Comparison of ENCODE assay signal across 8 cellular contexts in genomic region chr21:41879190-41879998, GRCh38. TPM values are rescaled to one million over a fixed set of nuclear protein-coding genes. Genes with fewer than 3 reads are reported as not detected.
DNase-seq lines count a peak whose midpoint lies in the region; ATAC-seq and TF ChIP-seq lines count a peak whose summit lies in the region.

Gene PRDM15, minus strand, starts transcription at chr21:41879344. Its CDS starts 18,981 bp downstream, at chr21:41860363.

- no peak for TF ChIP-seq CTCF in MM.1S (IDR thresholded peaks at IDR 0.05; ENCODE audit: low read length)
- no peak for TF ChIP-seq CTCF in progenitor cell of endocrine pancreas (IDR thresholded peaks at IDR 0.05; ENCODE audit: unreplicated experiment)
- TF ChIP-seq CTCF in upper lobe of right lung (IDR thresholded peaks at IDR 0.05): no peak

- H4K20me1 ChIP-seq in MM.1S (ENCODE audit: insufficient read depth, low read length): no peaks in the 10 kb centered on the region

- no peaks in the 10 kb centered on the region for H3K27me3 ChIP-seq in HAP-1 (ENCODE audit: low read depth)
- no peaks in the 10 kb centered on the region for H3K27me3 ChIP-seq in MM.1S (replicated peaks; ENCODE audit: insufficient read depth, low read length)
- H3K27me3 ChIP-seq in adipocyte (replicated peaks; ENCODE audit: control insufficient read depth, insufficient read depth, low read length): no peaks in the 10 kb centered on the region
- no peaks in the 10 kb centered on the region for H3K27me3 ChIP-seq in upper lobe of right lung

- H3K27ac ChIP-seq in MM.1S (ENCODE audit: low read length): peak within 1 kb of the TSS; percentile 57
- H3K27ac ChIP-seq in upper lobe of right lung: peak within 1 kb of the TSS; percentile 82

- peaks cover 4% of the 10 kb centered on the region; the same call in 1 of the 2 replicates for H3F3A ChIP-seq in MM.1S (ENCODE audit: insufficient read depth, low read length)

- H3K27me3 Mint-ChIP-seq in progenitor cell of endocrine pancreas: no peaks in the 10 kb centered on the region

- peaks cover 6% of the 10 kb centered on the region for H3K4me1 Mint-ChIP-seq in progenitor cell of endocrine pancreas (ENCODE audit: low read depth)

- intact Hi-C loops in left cardiac atrium (cut with DNase I): no loop called here
- intact Hi-C loops in upper lobe of right lung (cut with DNase I): no loop called here

- ATAC-seq in left cardiac atrium (peak; percentile 61 to 69), upper lobe of right lung (peak; percentile 67)

- peak within 1 kb of the TSS; percentile 69 for H3K4me3 ChIP-seq in HAP-1
- peak within 1 kb of the TSS; percentile 86 for H3K4me3 ChIP-seq in MM.1S (ENCODE audit: low read length)
- peak within 1 kb of the TSS; percentile 90 for H3K4me3 ChIP-seq in adipocyte (ENCODE audit: low read length)
- peak within 1 kb of the TSS; percentile 85 for H3K4me3 ChIP-seq in upper lobe of right lung

- no peaks in the 10 kb centered on the region for H3K9me2 ChIP-seq in MM.1S (replicated peaks; ENCODE audit: insufficient read depth, low read length)

- peak within 1 kb of the TSS; percentile 92 for H3K4me2 ChIP-seq in MM.1S (ENCODE audit: low read depth, low read length)

- H3K4me1 ChIP-seq in HAP-1 (peaks cover 9% of the 10 kb centered on the region), MM.1S (ENCODE audit: low read length) (peaks cover 4% of the 10 kb centered on the region), adipocyte (ENCODE audit: control insufficient read depth, insufficient read depth, low read length) (peaks cover 20% of the 10 kb centered on the region), upper lobe of right lung (peaks cover 14% of the 10 kb centered on the region)

- peaks cover 41% of the 10 kb centered on the region for H3K79me2 ChIP-seq in MM.1S (ENCODE audit: low read length)

- no peaks in the 10 kb centered on the region for H3K9me3 ChIP-seq in HAP-1
- no peaks in the 10 kb centered on the region for H3K9me3 ChIP-seq in MM.1S (replicated peaks; ENCODE audit: insufficient read depth, low read length)
- no peaks in the 10 kb centered on the region for H3K9me3 ChIP-seq in adipocyte (ENCODE audit: control insufficient read depth, low read length)
- no peaks in the 10 kb centered on the region for H3K9me3 ChIP-seq in upper lobe of right lung

- no peaks in the 10 kb centered on the region for H3K36me3 Mint-ChIP-seq in progenitor cell of endocrine pancreas (ENCODE audit: insufficient read depth)

- H3K9ac ChIP-seq in MM.1S (ENCODE audit: low read length) (peak within 1 kb of the TSS; percentile 95), adipocyte (ENCODE audit: low read length) (peak within 1 kb of the TSS; percentile 91)

- in situ Hi-C loops in HAP-1 (cut with MboI; ENCODE audit: low sequenced_read_pairs): no loop called here

- peak; percentile 92 for DNase-seq in GM03348 (ENCODE audit: low spot score)
- peak; percentile 53 to 88 for DNase-seq in HAP-1 (ENCODE audit: low spot score in 2 of 2)
- DNase-seq in MM.1S: peak; percentile 94
- DNase-seq in T-helper 1 cell: peak; percentile 54 to 75 (median 73)
- peak; percentile 88 for DNase-seq in adipocyte (ENCODE audit: low read depth)
- DNase-seq in left cardiac atrium: peak; percentile 91
- DNase-seq in progenitor cell of endocrine pancreas (ENCODE audit: low spot score, unreplicated experiment): peak; percentile 77
- peak; percentile 92 for DNase-seq in upper lobe of right lung

- H3K9me3 Mint-ChIP-seq in progenitor cell of endocrine pancreas (ENCODE audit: low read depth): no peaks in the 10 kb centered on the region

- no peaks in the 10 kb centered on the region for H3K36me3 ChIP-seq in HAP-1 (replicated peaks)
- H3K36me3 ChIP-seq in MM.1S (replicated peaks; ENCODE audit: insufficient read depth, low read length): no peaks in the 10 kb centered on the region
- H3K36me3 ChIP-seq in adipocyte (ENCODE audit: control insufficient read depth, insufficient read depth, low read length, severe bottlenecking): no peaks in the 10 kb centered on the region
- no peaks in the 10 kb centered on the region for H3K36me3 ChIP-seq in upper lobe of right lung

- peak within 1 kb of the TSS; percentile 83 for H3K4me3 Mint-ChIP-seq in progenitor cell of endocrine pancreas (ENCODE audit: low read depth)

- peak within 1 kb of the TSS; percentile 97 for H2AFZ ChIP-seq in MM.1S (ENCODE audit: low read length)

- H3K27ac Mint-ChIP-seq in progenitor cell of endocrine pancreas: peak within 1 kb of the TSS; percentile 96

RNA-seq across cellular contexts. Expression of gene PRDM15, which starts in this region (rescaled TPM):
- total RNA-seq in left cardiac atrium (1 to 10 TPM; 6.5 TPM), progenitor cell of endocrine pancreas (14.0 and 16.2 TPM in 2 replicates), upper lobe of right lung (7.4 TPM)

Comparison
In these comparisons a context has a peak if more than half of its experiments do, and no peak if none do; other contexts are left out.
1. Peak in every context shown above with its lines: DNase-seq, ATAC-seq, H3K4me3 ChIP-seq and H3K27ac ChIP-seq.